ENCODE assay signal across 10 cellular contexts in genomic region chr3:129027544-129027880, GRCh38. TPM values are rescaled to one million over a fixed set of nuclear protein-coding genes. Genes with fewer than 3 reads are reported as not detected.
DNase-seq lines count a peak whose midpoint lies in the region; ATAC-seq and TF ChIP-seq lines count a peak whose summit lies in the region.
"Had no signal": no experiment of that assay in that cellular context is flagged by ENCODE, and none has a peak within 500 bp of the region (broad histone marks: within the 10 kb centered on the region; RNA-seq: fewer than 3 reads in every experiment).

No MANE protein-coding gene starts in this region.

- H3K36me3 Mint-ChIP-seq in activated T-cell treated with anti-CD3 and anti-CD28 coated beads, Interleukin-2, amount 50 U/mL, for 24 hours (ENCODE audit: low read depth), result no peaks in the 10 kb centered on the region
- H3K36me3 Mint-ChIP-seq in activated CD8-positive, alpha-beta T cell treated with anti-CD3 and anti-CD28 coated beads for 36 hours (ENCODE audit: low read depth), result no peaks in the 10 kb centered on the region
- H3K36me3 Mint-ChIP-seq: IgD-negative memory B cell, natural killer cell had no signal

- no peak overlapping the region for H3K27ac ChIP-seq in testis

- peaks cover 10% of the 10 kb centered on the region for H3K27me3 ChIP-seq in kidney epithelial cell (ENCODE audit: control insufficient read depth, insufficient read depth, low read length)
- H3K27me3 ChIP-seq in testis, result no peaks in the 10 kb centered on the region

- CTCF ChIA-PET in activated CD8-positive, alpha-beta T cell treated with anti-CD3 and anti-CD28 coated beads for 36 hours (lab: Charles Lee), result interaction anchor here (1.0 to 5.0 kb wide), 17 partner anchors 9 to 233 kb away, joined by 3 to 77 read pairs (median 10); partner anchors contain the start of gene RAB43

- no peak overlapping the region for H3K27ac Mint-ChIP-seq in activated T-cell treated with anti-CD3 and anti-CD28 coated beads, Interleukin-2, amount 50 U/mL, for 24 hours
- no peak overlapping the region for H3K27ac Mint-ChIP-seq in activated CD8-positive, alpha-beta T cell treated with anti-CD3 and anti-CD28 coated beads for 36 hours

- no peak for DNase-seq in activated T-cell treated with anti-CD3 and anti-CD28 coated beads, Interleukin-2, amount 50 U/mL, for 24 hours
- DNase-seq in activated T-cell treated with anti-CD3 and anti-CD28 coated beads, Interleukin-2, amount 50 U/mL, for 1 hour, result no peak
- DNase-seq in activated CD8-positive, alpha-beta T cell treated with anti-CD3 and anti-CD28 coated beads for 36 hours, result no peak
- DNase-seq in kidney epithelial cell (ENCODE audit: low read depth) (no peak), testis (no peak), NCI-H748 (lab: John Stamatoyannopoulos, UW; ENCODE audit: unreplicated experiment) (no peak)

- H3K9me3 ChIP-seq in testis, result no peaks in the 10 kb centered on the region

- POLR2A ChIA-PET in activated CD8-positive, alpha-beta T cell treated with anti-CD3 and anti-CD28 coated beads for 36 hours (lab: Charles Lee), result interaction anchor here (0.7 to 3.6 kb wide), 13 partner anchors 10 to 96 kb away, joined by 3 to 56 read pairs (median 7); partner anchors contain the start of genes CFAP92 and RAB43

- no peak for ATAC-seq in activated CD8-positive, alpha-beta T cell treated with anti-CD3 and anti-CD28 coated beads for 36 hours
- ATAC-seq in GM18861 (IDR thresholded peaks at IDR 0.05; ENCODE audit: unreplicated experiment) (no peak), HG03175 (IDR thresholded peaks at IDR 0.05; ENCODE audit: unreplicated experiment) (no peak)

- H3K27me3 Mint-ChIP-seq in activated T-cell treated with anti-CD3 and anti-CD28 coated beads, Interleukin-2, amount 50 U/mL, for 24 hours, result no peaks in the 10 kb centered on the region
- no peaks in the 10 kb centered on the region for H3K27me3 Mint-ChIP-seq in activated CD8-positive, alpha-beta T cell treated with anti-CD3 and anti-CD28 coated beads for 36 hours

- 54 to 69% methylated on average over 12 to 15 of the region's 15 CpGs for WGBS in testis, 2 donors

- TF ChIP-seq POLR2A in testis (IDR thresholded peaks at IDR 0.05), result no peak

- H3K4me1 Mint-ChIP-seq in activated T-cell treated with anti-CD3 and anti-CD28 coated beads, Interleukin-2, amount 50 U/mL, for 24 hours (ENCODE audit: low read depth), result peaks cover 18% of the 10 kb centered on the region
- H3K4me1 Mint-ChIP-seq in activated CD8-positive, alpha-beta T cell treated with anti-CD3 and anti-CD28 coated beads for 36 hours (ENCODE audit: low read depth), result peaks cover 18% of the 10 kb centered on the region

- TF ChIP-seq CTCF in activated CD8-positive, alpha-beta T cell treated with anti-CD3 and anti-CD28 coated beads for 36 hours (IDR thresholded peaks at IDR 0.05), result no peak
- TF ChIP-seq CTCF in kidney epithelial cell (IDR thresholded peaks at IDR 0.05; ENCODE audit: insufficient read depth, low read length, poor library complexity, severe bottlenecking), result no peak
- no peak for TF ChIP-seq CTCF in testis (IDR thresholded peaks at IDR 0.05)

- H3K4me3 ChIP-seq in kidney epithelial cell (ENCODE audit: low read depth, low read length) (peak overlapping the region; percentile 53), testis (peak overlapping the region; percentile 53 to 55)

- H3K4me1 ChIP-seq in testis, result peaks cover 15% of the 10 kb centered on the region

- intact Hi-C loops in activated CD8-positive, alpha-beta T cell treated with anti-CD3 and anti-CD28 coated beads for 36 hours (cut with micrococcal nuclease), result loop anchor here (5.0 kb wide), 1 partner anchor 55 kb away; no protein-coding TSS in a partner anchor
- intact Hi-C loops in testis (cut with DNase I; ENCODE audit: low total_unique reads), result no loop called here

- peak overlapping the region; percentile 27 for H3K4me3 Mint-ChIP-seq in activated T-cell treated with anti-CD3 and anti-CD28 coated beads, Interleukin-2, amount 50 U/mL, for 24 hours
- peak overlapping the region; percentile 45 for H3K4me3 Mint-ChIP-seq in activated CD8-positive, alpha-beta T cell treated with anti-CD3 and anti-CD28 coated beads for 36 hours

- H3K36me3 ChIP-seq in kidney epithelial cell (ENCODE audit: control insufficient read depth, insufficient read depth, low read length) (no peaks in the 10 kb centered on the region), testis (ENCODE audit: low read depth, missing control alignments) (no peaks in the 10 kb centered on the region)

- no peaks in the 10 kb centered on the region for H3K9me3 Mint-ChIP-seq in activated T-cell treated with anti-CD3 and anti-CD28 coated beads, Interleukin-2, amount 50 U/mL, for 24 hours
- no peaks in the 10 kb centered on the region for H3K9me3 Mint-ChIP-seq in activated CD8-positive, alpha-beta T cell treated with anti-CD3 and anti-CD28 coated beads for 36 hours
- H3K9me3 Mint-ChIP-seq: IgD-negative memory B cell, natural killer cell had no signal

RNA-seq across cellular contexts. Expression of gene EFCC1, which starts 26.4 kb away (rescaled TPM):
- under 1 TPM; 0.16 to 0.38 TPM for total RNA-seq in activated CD8-positive, alpha-beta T cell treated with anti-CD3 and anti-CD28 coated beads for 36 hours
- total RNA-seq in kidney epithelial cell, result 0.14 TPM in 1 of 2 replicates, not detected in the other
- total RNA-seq in testis, result 1 to 10 TPM; 2.8 to 2.9 TPM
- polyA plus RNA-seq in testis (ENCODE audit: insufficient read depth, low read depth, low replicate concordance), result 2.6 TPM
- polyA plus RNA-seq: IgD-negative memory B cell had no signal

RNA-seq across cellular contexts. Expression of gene GP9, which starts 33.1 kb away (rescaled TPM):
- not detected for total RNA-seq in activated CD8-positive, alpha-beta T cell treated with anti-CD3 and anti-CD28 coated beads for 36 hours
- total RNA-seq in kidney epithelial cell, result not detected in 2 replicates
- total RNA-seq in testis, result 1 to 10 TPM; 1.4 to 1.7 TPM
- polyA plus RNA-seq in testis (ENCODE audit: insufficient read depth, low read depth, low replicate concordance), result 2.1 TPM

RNA-seq across cellular contexts. Expression of gene CFAP92, which starts 33.6 kb away (rescaled TPM):
- under 1 TPM; 0.38 to 0.83 TPM for total RNA-seq in activated CD8-positive, alpha-beta T cell treated with anti-CD3 and anti-CD28 coated beads for 36 hours
- total RNA-seq in kidney epithelial cell, result 0.50 and 1.7 TPM in 2 replicates
- 10 to 100 TPM; 16.0 to 26.7 TPM for total RNA-seq in testis
- 62.0 TPM for polyA plus RNA-seq in testis (ENCODE audit: insufficient read depth, low read depth, low replicate concordance)
- polyA plus RNA-seq: IgD-negative memory B cell had no signal
